ENCODE assay signal across 28 cellular contexts in genomic region chr4:13299343-13299742, GRCh38.
"Had no signal": no experiment of that assay in that cellular context is flagged by ENCODE, and none has a peak within 500 bp of the region (broad histone marks: within the 10 kb centered on the region; RNA-seq: fewer than 3 reads in every experiment).

No MANE protein-coding gene starts in this region.

- H3K4me1 Mint-ChIP-seq: activated CD4-positive, alpha-beta T cell treated with anti-CD3 and anti-CD28 coated beads for 36 hours; activated CD4-positive, alpha-beta T cell treated with anti-CD3 and anti-CD28 coated beads, Interleukin-2, amount 10 ng/mL, durations not matched to agents 7 days and 5 days; activated T-helper 17 cell treated with anti-CD3 and anti-CD28 coated beads, Interleukin-2, amount 50 U/mL, for 72 hours had no signal

- ATAC-seq: activated CD4-positive, alpha-beta T cell treated with anti-CD3 and anti-CD28 coated beads for 36 hours; activated CD8-positive, alpha-beta T cell treated with anti-CD3 and anti-CD28 coated beads for 36 hours; activated T-cell treated with anti-CD3 and anti-CD28 coated beads, Interleukin-2, amount 50 U/mL, for 4 hours; activated T-helper 17 cell treated with anti-CD3 and anti-CD28 coated beads, Interleukin-2, amount 50 U/mL, for 72 hours; body of pancreas; effector memory CD8-positive, alpha-beta T cell had no signal

- H3K36me3 ChIP-seq: adrenal gland, esophagus squamous epithelium, gastroesophageal sphincter had no signal

- H3K4me3 ChIP-seq: adrenal gland, body of pancreas had no signal

- H3K9me3 ChIP-seq: adrenal gland, body of pancreas had no signal

- H3K4me1 ChIP-seq: adrenal gland, body of pancreas, esophagus squamous epithelium had no signal

- DNase-seq: activated CD4-positive, alpha-beta T cell treated with anti-CD3 and anti-CD28 coated beads for 36 hours; activated CD4-positive, alpha-beta T cell treated with anti-CD3 and anti-CD28 coated beads, Interleukin-2, amount 10 ng/mL, durations not matched to agents 7 days and 5 days; activated CD4-positive, alpha-beta T cell treated with anti-CD3 and anti-CD28 coated beads, Interleukin-2, amount 50 U/mL, for 48 hours; activated CD4-positive, CD25-positive, alpha-beta regulatory T cell; activated CD4-positive, CD25-positive, alpha-beta regulatory T cell treated with anti-CD3 and anti-CD28 coated beads, Interleukin-2, amount 50 U/mL, for 72 hours; activated CD8-positive, alpha-beta memory T cell treated with anti-CD3 and anti-CD28 coated beads for 24 hours; activated CD8-positive, alpha-beta T cell treated with anti-CD3 and anti-CD28 coated beads for 36 hours; activated effector memory CD4-positive, alpha-beta T cell treated with Interleukin-2 at 50 U/mL for 16 hours; activated gamma-delta T cell treated with Interleukin-2 at 50 U/mL for 16 hours; activated naive CD4-positive, alpha-beta T cell treated with anti-CD3 and anti-CD28 coated beads, Interleukin-2, amount 50 U/mL, for 16 hours; activated naive CD4-positive, alpha-beta T cell treated with Interleukin-2 at 50 U/mL for 16 hours; activated T-cell treated with anti-CD3 and anti-CD28 coated beads, Interleukin-2, amount 50 U/mL, for 4 hours; adrenal gland; amygdala; aorta; caudate nucleus; cortex of kidney; dermis blood vessel endothelial cell; effector CD4-positive, alpha-beta T cell; effector memory CD8-positive, alpha-beta T cell; erythroblast; esophagus squamous epithelium; foreskin melanocyte; T-helper 2 cell had no signal

- H3K27me3 ChIP-seq: adrenal gland, body of pancreas, esophagus squamous epithelium, gastroesophageal sphincter had no signal

- H3K27ac ChIP-seq: adrenal gland, body of pancreas, esophagus squamous epithelium had no signal

- H3K27ac Mint-ChIP-seq: activated CD4-positive, alpha-beta T cell treated with anti-CD3 and anti-CD28 coated beads for 36 hours; activated CD4-positive, alpha-beta T cell treated with anti-CD3 and anti-CD28 coated beads, Interleukin-2, amount 10 ng/mL, durations not matched to agents 7 days and 5 days; activated CD8-positive, alpha-beta T cell treated with anti-CD3 and anti-CD28 coated beads for 36 hours; activated naive CD8-positive, alpha-beta T cell; activated T-helper 17 cell treated with anti-CD3 and anti-CD28 coated beads, Interleukin-2, amount 50 U/mL, for 72 hours; effector memory CD8-positive, alpha-beta T cell had no signal

- H3K27me3 Mint-ChIP-seq: activated CD4-positive, alpha-beta T cell treated with anti-CD3 and anti-CD28 coated beads for 36 hours; activated CD4-positive, alpha-beta T cell treated with anti-CD3 and anti-CD28 coated beads, Interleukin-2, amount 10 ng/mL, durations not matched to agents 7 days and 5 days; activated CD8-positive, alpha-beta T cell treated with anti-CD3 and anti-CD28 coated beads for 36 hours; activated naive CD8-positive, alpha-beta T cell; activated T-helper 17 cell treated with anti-CD3 and anti-CD28 coated beads, Interleukin-2, amount 50 U/mL, for 72 hours; effector memory CD8-positive, alpha-beta T cell had no signal

- H3K4me3 Mint-ChIP-seq: activated CD4-positive, alpha-beta T cell treated with anti-CD3 and anti-CD28 coated beads for 36 hours; activated CD4-positive, alpha-beta T cell treated with anti-CD3 and anti-CD28 coated beads, Interleukin-2, amount 10 ng/mL, durations not matched to agents 7 days and 5 days; activated CD8-positive, alpha-beta T cell treated with anti-CD3 and anti-CD28 coated beads for 36 hours; activated naive CD8-positive, alpha-beta T cell; activated T-cell treated with anti-CD3 and anti-CD28 coated beads, Interleukin-2, amount 50 U/mL, for 4 hours; activated T-helper 17 cell treated with anti-CD3 and anti-CD28 coated beads, Interleukin-2, amount 50 U/mL, for 72 hours; effector memory CD8-positive, alpha-beta T cell had no signal
